In genomic region chr5:39671421-39672110, GRCh38 we compare ENCODE assay signal across 24 cellular contexts.
DNase-seq lines count a peak whose midpoint lies in the region; ATAC-seq, FAIRE-seq and TF ChIP-seq lines count a peak whose summit lies in the region.
"Had no signal": no experiment of that assay in that cellular context is flagged by ENCODE, and none has a peak within 500 bp of the region (broad histone marks: within the 10 kb centered on the region; RNA-seq: fewer than 3 reads in every experiment).

No MANE protein-coding gene starts in this region.

- no peaks in the 10 kb centered on the region for H3K79me2 ChIP-seq in neural cell (replicated peaks; ENCODE audit: insufficient read depth, low read length)

- H3K4me1 Mint-ChIP-seq in activated CD8-positive, alpha-beta T cell treated with anti-CD3 and anti-CD28 coated beads for 36 hours (ENCODE audit: low read depth), result no peaks in the 10 kb centered on the region
- H3K4me1 Mint-ChIP-seq: CD4-positive, alpha-beta memory T cell had no signal

- TF ChIP-seq CTCF in neural cell (IDR thresholded peaks at IDR 0.05; ENCODE audit: poor library complexity, severe bottlenecking), result no peak
- TF ChIP-seq CTCF in activated CD8-positive, alpha-beta T cell treated with anti-CD3 and anti-CD28 coated beads for 36 hours (IDR thresholded peaks at IDR 0.05), result no peak

- H3K4me3 ChIP-seq in adipocyte (ENCODE audit: low read length) (no peak overlapping the region), neural cell (ENCODE audit: low read length) (peak overlapping the region; percentile 43)
- H3K4me3 ChIP-seq: BLaER1 treated with 17β-estradiol and CSF1 and Interleukin-3, amounts not matched to agents 10 nM and 100 nM had no signal

- H3K9me2 ChIP-seq in neural cell (ENCODE audit: insufficient read depth, low read length), result no peaks in the 10 kb centered on the region

- ATAC-seq in activated CD8-positive, alpha-beta T cell treated with anti-CD3 and anti-CD28 coated beads for 36 hours, result no peak

- H3F3A ChIP-seq in neural cell (ENCODE audit: insufficient read depth, low read length, poor library complexity, severe bottlenecking), result peaks cover 5% of the 10 kb centered on the region

- FAIRE-seq in H54 (lab: Jason Lieb, UNC) (peak; percentile 11), GM12892 (lab: Jason Lieb, UNC) (no peak)
- FAIRE-seq: GM12891, GM18507 had no signal

- DNase-seq in H54 (ENCODE audit: insufficient read length, low spot score) (no peak), adipocyte (ENCODE audit: low read depth) (peak; percentile 19), fibroblast of gingiva (ENCODE audit: low read depth) (peak; percentile 42), glomerular visceral epithelial cell (ENCODE audit: extremely low spot score) (no peak), NCI-H524 treated with DMSO at 0.1 percent for 48 hours (lab: John Stamatoyannopoulos, UW) (no peak), GM12892 (ENCODE audit: insufficient read length) (no peak)
- no peak for DNase-seq in activated CD8-positive, alpha-beta T cell treated with anti-CD3 and anti-CD28 coated beads for 36 hours
- DNase-seq: 8988T; Caco-2; CD4-positive, alpha-beta memory T cell; DND-41; GOT3; IMR-90; MV-4-11; NCI-H1694; NCI-H2081 treated with DMSO at 0.1 percent for 48 hours; NCI-H2171 treated with DMSO at 0.1 percent for 48 hours; NCI-H526; OCI-M1; Right ventricle myocardium superior had no signal

- H2AFZ ChIP-seq in neural cell (ENCODE audit: low read depth, low read length), result peak overlapping the region; percentile 27

- H4K20me1 ChIP-seq in neural cell (ENCODE audit: insufficient read depth), result no peaks in the 10 kb centered on the region
- H4K20me1 ChIP-seq: BLaER1 treated with 17β-estradiol and CSF1 and Interleukin-3, amounts not matched to agents 10 nM and 100 nM had no signal

- no peak overlapping the region for H3K4me3 Mint-ChIP-seq in activated CD8-positive, alpha-beta T cell treated with anti-CD3 and anti-CD28 coated beads for 36 hours
- H3K4me3 Mint-ChIP-seq: CD4-positive, alpha-beta memory T cell had no signal

- H3K27me3 Mint-ChIP-seq in activated CD8-positive, alpha-beta T cell treated with anti-CD3 and anti-CD28 coated beads for 36 hours, result peaks cover 4% of the 10 kb centered on the region

- H3K27ac ChIP-seq in neural cell (ENCODE audit: low read length), result peak overlapping the region; percentile 86
- H3K27ac ChIP-seq: BLaER1 treated with 17β-estradiol and CSF1 and Interleukin-3, amounts not matched to agents 10 nM and 100 nM had no signal

- H3K36me3 ChIP-seq in adipocyte (ENCODE audit: control insufficient read depth, insufficient read depth, low read length, severe bottlenecking), result no peaks in the 10 kb centered on the region
- no peaks in the 10 kb centered on the region for H3K36me3 ChIP-seq in neural cell (ENCODE audit: insufficient read depth, low read length)
- H3K36me3 ChIP-seq: BLaER1 treated with 17β-estradiol and CSF1 and Interleukin-3, amounts not matched to agents 10 nM and 100 nM had no signal

- H3K9me3 ChIP-seq in adipocyte (ENCODE audit: control insufficient read depth, low read length) (no peaks in the 10 kb centered on the region), neural cell (ENCODE audit: low read length) (no peaks in the 10 kb centered on the region)
- H3K9me3 ChIP-seq: Caco-2 had no signal

- no peak for TF ChIP-seq RAD21 in neural cell (conservative IDR thresholded peaks at IDR 0.05)

- no peaks in the 10 kb centered on the region for H3K9me3 Mint-ChIP-seq in activated CD8-positive, alpha-beta T cell treated with anti-CD3 and anti-CD28 coated beads for 36 hours
- H3K9me3 Mint-ChIP-seq: CD4-positive, alpha-beta memory T cell had no signal

- H3K27ac Mint-ChIP-seq in activated CD8-positive, alpha-beta T cell treated with anti-CD3 and anti-CD28 coated beads for 36 hours, result no peak overlapping the region
- H3K27ac Mint-ChIP-seq: CD4-positive, alpha-beta memory T cell had no signal

- H3K4me1 ChIP-seq in adipocyte (ENCODE audit: control insufficient read depth, insufficient read depth, low read length), result peaks cover 36% of the 10 kb centered on the region
- H3K4me1 ChIP-seq: BLaER1 treated with 17β-estradiol and CSF1 and Interleukin-3, amounts not matched to agents 10 nM and 100 nM; Caco-2 had no signal

- TF ChIP-seq POLR2A in H54 (IDR thresholded peaks at IDR 0.05; ENCODE audit: low read depth, low read length) (no peak), GM12892 (IDR thresholded peaks at IDR 0.05; ENCODE audit: low read depth, low read length) (no peak)

- H3K9ac ChIP-seq in adipocyte (ENCODE audit: low read length) (peak overlapping the region; percentile 31), neural cell (ENCODE audit: low read length) (peak overlapping the region; percentile 42)
- H3K9ac ChIP-seq: BLaER1 treated with 17β-estradiol and CSF1 and Interleukin-3, amounts not matched to agents 10 nM and 100 nM had no signal

- peak overlapping the region; percentile 59 for H3K4me2 ChIP-seq in neural cell (ENCODE audit: low read length)
- H3K4me2 ChIP-seq: BLaER1 treated with 17β-estradiol and CSF1 and Interleukin-3, amounts not matched to agents 10 nM and 100 nM had no signal

- CTCF ChIA-PET in activated CD8-positive, alpha-beta T cell treated with anti-CD3 and anti-CD28 coated beads for 36 hours (lab: Charles Lee), result no interaction called here

- intact Hi-C loops in activated CD8-positive, alpha-beta T cell treated with anti-CD3 and anti-CD28 coated beads for 36 hours (cut with micrococcal nuclease), result no loop called here

- H3K27me3 ChIP-seq in adipocyte (replicated peaks; ENCODE audit: control insufficient read depth, insufficient read depth, low read length) (no peaks in the 10 kb centered on the region), neural cell (ENCODE audit: insufficient read depth, low read depth, low read length) (no peaks in the 10 kb centered on the region)
- H3K27me3 ChIP-seq: BLaER1 treated with 17β-estradiol and CSF1 and Interleukin-3, amounts not matched to agents 10 nM and 100 nM had no signal

- peak; percentile 88 for TF ChIP-seq EP300 in neural cell (conservative IDR thresholded peaks at IDR 0.05; ENCODE audit: poor library complexity, severe bottlenecking)

- no peaks in the 10 kb centered on the region for H3K36me3 Mint-ChIP-seq in activated CD8-positive, alpha-beta T cell treated with anti-CD3 and anti-CD28 coated beads for 36 hours (ENCODE audit: low read depth)
- H3K36me3 Mint-ChIP-seq: CD4-positive, alpha-beta memory T cell had no signal

- POLR2A ChIA-PET in activated CD8-positive, alpha-beta T cell treated with anti-CD3 and anti-CD28 coated beads for 36 hours (lab: Charles Lee), result interaction anchor here (0.6 kb wide), 1 partner anchor 32 kb away, joined by 3 read pairs; no protein-coding TSS in a partner anchor

TF ChIP-seq in neural cell, 6 proteins besides CTCF, POLR2A, EP300 and RAD21:
- TF ChIP-seq, protein P1, sequence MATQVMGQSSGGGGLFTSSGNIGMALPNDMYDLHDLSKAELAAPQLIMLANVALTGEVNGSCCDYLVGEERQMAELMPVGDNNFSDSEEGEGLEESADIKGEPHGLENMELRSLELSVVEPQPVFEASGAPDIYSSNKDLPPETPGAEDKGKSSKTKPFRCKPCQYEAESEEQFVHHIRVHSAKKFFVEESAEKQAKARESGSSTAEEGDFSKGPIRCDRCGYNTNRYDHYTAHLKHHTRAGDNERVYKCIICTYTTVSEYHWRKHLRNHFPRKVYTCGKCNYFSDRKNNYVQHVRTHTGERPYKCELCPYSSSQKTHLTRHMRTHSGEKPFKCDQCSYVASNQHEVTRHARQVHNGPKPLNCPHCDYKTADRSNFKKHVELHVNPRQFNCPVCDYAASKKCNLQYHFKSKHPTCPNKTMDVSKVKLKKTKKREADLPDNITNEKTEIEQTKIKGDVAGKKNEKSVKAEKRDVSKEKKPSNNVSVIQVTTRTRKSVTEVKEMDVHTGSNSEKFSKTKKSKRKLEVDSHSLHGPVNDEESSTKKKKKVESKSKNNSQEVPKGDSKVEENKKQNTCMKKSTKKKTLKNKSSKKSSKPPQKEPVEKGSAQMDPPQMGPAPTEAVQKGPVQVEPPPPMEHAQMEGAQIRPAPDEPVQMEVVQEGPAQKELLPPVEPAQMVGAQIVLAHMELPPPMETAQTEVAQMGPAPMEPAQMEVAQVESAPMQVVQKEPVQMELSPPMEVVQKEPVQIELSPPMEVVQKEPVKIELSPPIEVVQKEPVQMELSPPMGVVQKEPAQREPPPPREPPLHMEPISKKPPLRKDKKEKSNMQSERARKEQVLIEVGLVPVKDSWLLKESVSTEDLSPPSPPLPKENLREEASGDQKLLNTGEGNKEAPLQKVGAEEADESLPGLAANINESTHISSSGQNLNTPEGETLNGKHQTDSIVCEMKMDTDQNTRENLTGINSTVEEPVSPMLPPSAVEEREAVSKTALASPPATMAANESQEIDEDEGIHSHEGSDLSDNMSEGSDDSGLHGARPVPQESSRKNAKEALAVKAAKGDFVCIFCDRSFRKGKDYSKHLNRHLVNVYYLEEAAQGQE (IDR thresholded peaks at IDR 0.05; ENCODE audit: borderline replicate concordance), result peak; percentile 28
- no peak for TF ChIP-seq TAF1 (IDR thresholded peaks at IDR 0.05; ENCODE audit: low read depth)
- TF ChIP-seq MXI1 (conservative IDR thresholded peaks at IDR 0.05; ENCODE audit: poor library complexity, severe bottlenecking), result no peak
- peak; percentile 68 for TF ChIP-seq POLR2AphosphoS5 (IDR thresholded peaks at IDR 0.05)
TF ChIP-seq in neural cell: peak in this region for 2.

Comparison
In these comparisons a context has a peak if more than half of its experiments do, and no peak if none do; other contexts are left out.
1. DNase-seq: peak in adipocyte (single experiment) and fibroblast of gingiva (single experiment); none in H54 (single experiment), glomerular visceral epithelial cell (single experiment), activated CD8-positive, alpha-beta T cell treated with anti-CD3 and anti-CD28 coated beads for 36 hours (single experiment), NCI-H524 treated with DMSO at 0.1 percent for 48 hours (single experiment) and GM12892 (single experiment).